Comparison of ENCODE assay signal across 19 cellular contexts in genomic region chr12:45075575-45076282, GRCh38. TPM values are rescaled to one million over a fixed set of nuclear protein-coding genes. Genes with fewer than 3 reads are reported as not detected.
DNase-seq lines count a peak whose midpoint lies in the region; ATAC-seq, FAIRE-seq and TF ChIP-seq lines count a peak whose summit lies in the region.
"Had no signal": no experiment of that assay in that cellular context is flagged by ENCODE, and none has a peak within 500 bp of the region (broad histone marks: within the 10 kb centered on the region; RNA-seq: fewer than 3 reads in every experiment).

No MANE protein-coding gene starts in this region.

- CTCF ChIA-PET in activated CD8-positive, alpha-beta T cell treated with anti-CD3 and anti-CD28 coated beads for 36 hours (lab: Charles Lee) = interaction anchor here (1.0 kb wide), 1 partner anchor 11 kb away, joined by 3 read pairs; no protein-coding TSS in a partner anchor

- H3K14ac ChIP-seq in trophoblast cell (ENCODE audit: low read length) = no peak overlapping the region

- H2AFZ ChIP-seq in trophoblast cell (ENCODE audit: insufficient read depth, low read length, poor library complexity) = no peak overlapping the region

- no peak overlapping the region for H2BK12ac ChIP-seq in trophoblast cell (ENCODE audit: low read length)

- H3K4me1 Mint-ChIP-seq in activated CD8-positive, alpha-beta T cell treated with anti-CD3 and anti-CD28 coated beads for 36 hours (ENCODE audit: low read depth) = no peaks in the 10 kb centered on the region
- H3K4me1 Mint-ChIP-seq: CD4-positive, alpha-beta memory T cell had no signal

- no peak overlapping the region for H3K27ac ChIP-seq in trophoblast cell (ENCODE audit: low read depth, low read length)
- H3K27ac ChIP-seq: C4-2B, HL-60 had no signal

- peak overlapping the region; percentile 10 for H3K4me2 ChIP-seq in trophoblast cell (ENCODE audit: low read length)

- no peak overlapping the region for H3K9ac ChIP-seq in trophoblast cell (ENCODE audit: low read length)

- H3K36me3 Mint-ChIP-seq in activated CD8-positive, alpha-beta T cell treated with anti-CD3 and anti-CD28 coated beads for 36 hours (ENCODE audit: low read depth) = no peaks in the 10 kb centered on the region
- H3K36me3 Mint-ChIP-seq: CD4-positive, alpha-beta memory T cell had no signal

- no peak overlapping the region for H3K23ac ChIP-seq in trophoblast cell (ENCODE audit: low read length)

- H2BK5ac ChIP-seq in trophoblast cell (ENCODE audit: low read depth, low read length, poor library complexity) = no peak overlapping the region

- H3K27ac Mint-ChIP-seq in activated CD8-positive, alpha-beta T cell treated with anti-CD3 and anti-CD28 coated beads for 36 hours = no peak overlapping the region
- H3K27ac Mint-ChIP-seq: CD4-positive, alpha-beta memory T cell had no signal

- H2AK5ac ChIP-seq in trophoblast cell (ENCODE audit: low read length) = no peak overlapping the region

- intact Hi-C loops in Right ventricle myocardium superior (cut with DNase I) = no loop called here
- intact Hi-C loops in cardiac septum (cut with DNase I) = no loop called here
- intact Hi-C loops in left ventricle myocardium superior (cut with micrococcal nuclease) = no loop called here
- intact Hi-C loops in activated CD8-positive, alpha-beta T cell treated with anti-CD3 and anti-CD28 coated beads for 36 hours (cut with micrococcal nuclease) = no loop called here

- peak; percentile 91 for ATAC-seq in Right ventricle myocardium superior (ENCODE audit: poor library complexity)
- peak; percentile 80 for ATAC-seq in left ventricle myocardium superior
- no peak for ATAC-seq in GM18907 (IDR thresholded peaks at IDR 0.05; ENCODE audit: unreplicated experiment)
- ATAC-seq in activated CD8-positive, alpha-beta T cell treated with anti-CD3 and anti-CD28 coated beads for 36 hours = no peak
- ATAC-seq: GM12878 had no signal

- peak; percentile 70 for FAIRE-seq in bronchial epithelial cell (lab: Jason Lieb, UNC)
- FAIRE-seq: A204.1, GM12878, GM18507, GM19239 had no signal

- H3K9me3 Mint-ChIP-seq in activated CD8-positive, alpha-beta T cell treated with anti-CD3 and anti-CD28 coated beads for 36 hours = no peaks in the 10 kb centered on the region
- H3K9me3 Mint-ChIP-seq: CD4-positive, alpha-beta memory T cell had no signal

- DNase-seq in Right ventricle myocardium superior = no peak
- DNase-seq in cardiac septum (ENCODE audit: low spot score) = no peak
- DNase-seq in bronchial epithelial cell (ENCODE audit: low read depth) = peak; percentile 8
- no peak for DNase-seq in left ventricle myocardium superior
- no peak for DNase-seq in trophoblast cell
- DNase-seq in effector CD8-positive, alpha-beta T cell (lab: John Stamatoyannopoulos, UW) = no peak
- no peak for DNase-seq in activated CD8-positive, alpha-beta T cell treated with anti-CD3 and anti-CD28 coated beads for 36 hours
- DNase-seq: BE2C; CD4-positive, alpha-beta memory T cell; DMS79 had no signal

- H3K79me2 ChIP-seq in trophoblast cell (ENCODE audit: control insufficient read depth, insufficient read depth, low read length, poor library complexity) = no peaks in the 10 kb centered on the region

- H3K79me1 ChIP-seq in trophoblast cell (ENCODE audit: low read length) = no peaks in the 10 kb centered on the region

- no peak overlapping the region for H3K4me3 Mint-ChIP-seq in activated CD8-positive, alpha-beta T cell treated with anti-CD3 and anti-CD28 coated beads for 36 hours
- H3K4me3 Mint-ChIP-seq: CD4-positive, alpha-beta memory T cell had no signal

- no peaks in the 10 kb centered on the region for H3K27me3 ChIP-seq in bronchial epithelial cell (ENCODE audit: control insufficient read depth, insufficient read depth, low read length)
- no peaks in the 10 kb centered on the region for H3K27me3 ChIP-seq in trophoblast cell (ENCODE audit: insufficient read depth, low read length)

- WGBS in trophoblast cell (ENCODE audit: extremely low coverage, insufficient coverage, insufficient read length) = 100% methylated on average over 2 of the region's 6 CpGs

- TF ChIP-seq CTCF in bronchial epithelial cell (IDR thresholded peaks at IDR 0.05; ENCODE audit: insufficient read depth, low read length, severe bottlenecking) = no peak
- no peak for TF ChIP-seq CTCF in activated CD8-positive, alpha-beta T cell treated with anti-CD3 and anti-CD28 coated beads for 36 hours (IDR thresholded peaks at IDR 0.05)

- POLR2A ChIA-PET in activated CD8-positive, alpha-beta T cell treated with anti-CD3 and anti-CD28 coated beads for 36 hours (lab: Charles Lee) = no interaction called here

- H3K4ac ChIP-seq in trophoblast cell (ENCODE audit: low read depth, low read length) = no peak overlapping the region

- H2BK120ac ChIP-seq in trophoblast cell (ENCODE audit: insufficient read depth, low read length, poor library complexity) = no peak overlapping the region

- H3K4me3 ChIP-seq in bronchial epithelial cell (ENCODE audit: low read depth, low read length) (no peak overlapping the region), trophoblast cell (ENCODE audit: low read depth, low read length) (no peak overlapping the region)
- H3K4me3 ChIP-seq: GM12878 had no signal

- H3K36me3 ChIP-seq in bronchial epithelial cell (ENCODE audit: control insufficient read depth, insufficient read depth, low read length) (no peaks in the 10 kb centered on the region), trophoblast cell (ENCODE audit: control insufficient read depth in 1 of 2, insufficient read depth in 2 of 2, low read length in 2 of 2) (no peaks in the 10 kb centered on the region)
- H3K36me3 ChIP-seq: BE2C had no signal

- no peaks in the 10 kb centered on the region for H3K4me1 ChIP-seq in trophoblast cell (ENCODE audit: control insufficient read depth in 1 of 2, insufficient read depth in 2 of 2, low read length in 2 of 2)
- H3K4me1 ChIP-seq: BE2C had no signal

- H3K18ac ChIP-seq in trophoblast cell (ENCODE audit: low read length) = no peak overlapping the region

- no peak overlapping the region for H4K91ac ChIP-seq in trophoblast cell (ENCODE audit: low read depth, low read length)

- peaks cover 8% of the 10 kb centered on the region for H3K27me3 Mint-ChIP-seq in activated CD8-positive, alpha-beta T cell treated with anti-CD3 and anti-CD28 coated beads for 36 hours

- no peak overlapping the region for H4K8ac ChIP-seq in trophoblast cell (ENCODE audit: low read depth, low read length)

- no peak overlapping the region for H4K12ac ChIP-seq in trophoblast cell (ENCODE audit: low read depth, low read length)

- no peaks in the 10 kb centered on the region for H3K9me3 ChIP-seq in trophoblast cell (ENCODE audit: insufficient read depth, low read depth, low read length)
- H3K9me3 ChIP-seq: BE2C had no signal

RNA-seq across cellular contexts. Expression of gene DBX2, which starts 24.8 kb away (rescaled TPM):
- total RNA-seq in Right ventricle myocardium superior = 0.08 TPM
- total RNA-seq in cardiac septum = 0.19 TPM
- total RNA-seq in bronchial epithelial cell = not detected in 2 replicates
- 0.07 TPM for total RNA-seq in left ventricle myocardium superior
- not detected in 2 replicates for polyA plus RNA-seq in trophoblast cell (2013)
- total RNA-seq in activated CD8-positive, alpha-beta T cell treated with anti-CD3 and anti-CD28 coated beads for 36 hours = not detected
- total RNA-seq: CD4-positive, alpha-beta memory T cell; G401; GM12878; H7 had no signal
- polyA plus RNA-seq: CD4-positive, alpha-beta memory T cell; GM12878 had no signal

Comparison
In these comparisons a context has a peak if more than half of its experiments do, and no peak if none do; other contexts are left out.
1. ATAC-seq: peak in Right ventricle myocardium superior (single experiment) and left ventricle myocardium superior (single experiment); none in GM18907 (single experiment) and activated CD8-positive, alpha-beta T cell treated with anti-CD3 and anti-CD28 coated beads for 36 hours (single experiment).